10 cellular contexts compared by ENCODE assay signal in genomic region chr12:12872139-12872933, GRCh38. TPM values are rescaled to one million over a fixed set of nuclear protein-coding genes. Genes with fewer than 3 reads are reported as not detected.
DNase-seq lines count a peak whose midpoint lies in the region; ATAC-seq lines count a peak whose summit lies in the region.
"Had no signal": no experiment of that assay in that cellular context is flagged by ENCODE, and none has a peak within 500 bp of the region (broad histone marks: within the 10 kb centered on the region; RNA-seq: fewer than 3 reads in every experiment).

No MANE protein-coding gene starts in this region.

- peaks cover 4% of the 10 kb centered on the region for H3K36me3 Mint-ChIP-seq in activated naive CD4-positive, alpha-beta T cell treated with anti-CD3 and anti-CD28 coated beads for 36 hours (ENCODE audit: low read depth)

- H3K36me3 ChIP-seq in trophoblast cell (ENCODE audit: control insufficient read depth in 1 of 2, insufficient read depth in 2 of 2, low read length in 2 of 2) = no peaks in the 10 kb centered on the region

- no peak overlapping the region for H3K4me3 ChIP-seq in trophoblast cell (ENCODE audit: low read depth, low read length)
- H3K4me3 ChIP-seq: GM12878 had no signal

- no peak overlapping the region for H3K4me3 Mint-ChIP-seq in activated naive CD4-positive, alpha-beta T cell treated with anti-CD3 and anti-CD28 coated beads for 36 hours

- H3K9me3 ChIP-seq in trophoblast cell (ENCODE audit: insufficient read depth, low read depth, low read length) = no peaks in the 10 kb centered on the region

- H3K79me1 ChIP-seq in trophoblast cell (ENCODE audit: low read length) = peaks cover 12% of the 10 kb centered on the region

- H2AFZ ChIP-seq in trophoblast cell (ENCODE audit: insufficient read depth, low read length, poor library complexity) = no peak overlapping the region

- H3K14ac ChIP-seq in trophoblast cell (ENCODE audit: low read length) = no peak overlapping the region

- H3K9ac ChIP-seq in trophoblast cell (ENCODE audit: low read length) = no peak overlapping the region

- peak overlapping the region; percentile 21 for H3K4ac ChIP-seq in trophoblast cell (ENCODE audit: low read depth, low read length)

- no CpG with 5 or more reads among the region's 10 CpGs for WGBS in trophoblast cell (ENCODE audit: extremely low coverage, insufficient coverage, insufficient read length)

- H3K9me3 Mint-ChIP-seq in activated naive CD4-positive, alpha-beta T cell treated with anti-CD3 and anti-CD28 coated beads for 36 hours = no peaks in the 10 kb centered on the region

- peak overlapping the region; percentile 54 for H3K27ac ChIP-seq in trophoblast cell (ENCODE audit: low read depth, low read length)

- H4K8ac ChIP-seq in trophoblast cell (ENCODE audit: low read depth, low read length) = peak overlapping the region; percentile 13

- ATAC-seq in esophagus mucosa (peak; percentile 94), HG02840 (IDR thresholded peaks at IDR 0.05; ENCODE audit: low FRiP score, unreplicated experiment) (no peak), GM21515 (IDR thresholded peaks at IDR 0.05; ENCODE audit: unreplicated experiment) (no peak)
- ATAC-seq: GM12878 had no signal

- H2BK12ac ChIP-seq in trophoblast cell (ENCODE audit: low read length) = peak overlapping the region; percentile 95

- intact Hi-C loops in activated naive CD4-positive, alpha-beta T cell treated with anti-CD3 and anti-CD28 coated beads for 36 hours (cut with micrococcal nuclease) = no loop called here

- H3K27me3 Mint-ChIP-seq in activated naive CD4-positive, alpha-beta T cell treated with anti-CD3 and anti-CD28 coated beads for 36 hours (ENCODE audit: low read depth) = no peaks in the 10 kb centered on the region

- H2BK120ac ChIP-seq in trophoblast cell (ENCODE audit: insufficient read depth, low read length, poor library complexity) = peak overlapping the region; percentile 90

- DNase-seq in EH (ENCODE audit: low read depth) (peak; percentile 93), NCI-H748 treated with DMSO at 0.1 percent for 48 hours (lab: John Stamatoyannopoulos, UW) (peak; percentile 63), trophoblast cell (peak; percentile 92 to 99), NCI-H187 treated with DMSO at 0.1 percent for 48 hours (lab: John Stamatoyannopoulos, UW) (no peak)
- DNase-seq in activated naive CD4-positive, alpha-beta T cell treated with anti-CD3 and anti-CD28 coated beads for 36 hours = no peak
- DNase-seq: NCI-H524 had no signal

- H3K27me3 ChIP-seq in trophoblast cell (ENCODE audit: insufficient read depth, low read length) = no peaks in the 10 kb centered on the region

- peak overlapping the region; percentile 26 for H2BK5ac ChIP-seq in trophoblast cell (ENCODE audit: low read depth, low read length, poor library complexity)

- H3K27ac Mint-ChIP-seq in activated naive CD4-positive, alpha-beta T cell treated with anti-CD3 and anti-CD28 coated beads for 36 hours = no peak overlapping the region

- H3K79me2 ChIP-seq in trophoblast cell (ENCODE audit: control insufficient read depth, insufficient read depth, low read length, poor library complexity) = no peaks in the 10 kb centered on the region

- CTCF ChIA-PET in activated naive CD4-positive, alpha-beta T cell treated with anti-CD3 and anti-CD28 coated beads for 36 hours (lab: Charles Lee) = no interaction called here

- no peak overlapping the region for H3K23ac ChIP-seq in trophoblast cell (ENCODE audit: low read length)

- H4K91ac ChIP-seq in trophoblast cell (ENCODE audit: low read depth, low read length) = peak overlapping the region; percentile 71

- no peaks in the 10 kb centered on the region for H3K4me1 Mint-ChIP-seq in activated naive CD4-positive, alpha-beta T cell treated with anti-CD3 and anti-CD28 coated beads for 36 hours (ENCODE audit: low read depth)

- peaks cover 21% of the 10 kb centered on the region in 2 experiments for H3K4me1 ChIP-seq in trophoblast cell (ENCODE audit: control insufficient read depth in 1 of 2, insufficient read depth in 2 of 2, low read length in 2 of 2)

- H2AK5ac ChIP-seq in trophoblast cell (ENCODE audit: low read length) = peak overlapping the region; percentile 61

- peak overlapping the region; percentile 38 for H3K18ac ChIP-seq in trophoblast cell (ENCODE audit: low read length)

- no peak overlapping the region for H4K12ac ChIP-seq in trophoblast cell (ENCODE audit: low read depth, low read length)

- peak overlapping the region; percentile 31 for H3K4me2 ChIP-seq in trophoblast cell (ENCODE audit: low read length)

RNA-seq across cellular contexts. Expression of gene GPRC5A, which starts 19.0 kb away (rescaled TPM):
- total RNA-seq in esophagus mucosa = 11.8 TPM
- polyA plus RNA-seq in trophoblast cell (2013) = 44.7 and 55.0 TPM in 2 replicates
- under 1 TPM; 0.24 to 0.64 TPM for total RNA-seq in activated naive CD4-positive, alpha-beta T cell treated with anti-CD3 and anti-CD28 coated beads for 36 hours

RNA-seq across cellular contexts. Expression of gene DDX47, which starts 59.2 kb away (rescaled TPM):
- total RNA-seq in esophagus mucosa = 36.5 TPM
- polyA plus RNA-seq in trophoblast cell (2013) = 40.9 and 41.6 TPM in 2 replicates
- 10 to 100 TPM; 86.6 to 87.3 TPM for total RNA-seq in activated naive CD4-positive, alpha-beta T cell treated with anti-CD3 and anti-CD28 coated beads for 36 hours

Comparison
In these comparisons a context has a peak if more than half of its experiments do, and no peak if none do; other contexts are left out.
1. DNase-seq: peak in EH (single experiment), NCI-H748 treated with DMSO at 0.1 percent for 48 hours (single experiment) and trophoblast cell (2 of 2); none in NCI-H187 treated with DMSO at 0.1 percent for 48 hours (single experiment) and activated naive CD4-positive, alpha-beta T cell treated with anti-CD3 and anti-CD28 coated beads for 36 hours (single experiment).